23 cellular contexts compared by ENCODE assay signal in the genomic region with DNA sequence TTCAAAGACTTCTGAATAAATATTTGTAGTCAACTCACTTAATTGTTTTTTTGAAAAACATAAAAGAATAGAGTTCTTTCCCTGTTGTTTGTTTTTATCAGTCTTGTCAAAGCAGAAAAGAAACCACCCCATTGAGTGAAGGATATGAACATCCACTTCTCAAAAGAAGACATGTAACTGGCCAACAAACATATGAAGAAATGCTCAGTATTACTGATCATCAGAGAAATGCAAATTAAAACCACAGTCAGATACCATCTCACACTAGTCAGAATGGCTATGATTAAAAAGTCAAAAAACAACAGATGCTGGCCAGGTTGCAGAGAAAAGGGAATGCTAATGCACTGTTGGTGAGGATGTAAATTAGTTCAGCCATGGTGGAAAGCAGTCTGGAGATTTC.
DNase-seq lines count a peak whose midpoint lies in the region; ATAC-seq lines count a peak whose summit lies in the region.
"Had no signal": no experiment of that assay in that cellular context is flagged by ENCODE, and none has a peak within 500 bp of the region (broad histone marks: within the 10 kb centered on the region; RNA-seq: fewer than 3 reads in every experiment).

No MANE protein-coding gene starts in this region.

- H3K9me3 ChIP-seq in T-helper 17 cell (ENCODE audit: control insufficient read depth, low read length, poor library complexity, severe bottlenecking) = no peaks in the 10 kb centered on the region
- H3K9me3 ChIP-seq: esophagus squamous epithelium, MG63, right atrium auricular region, SJSA1 had no signal

- H3K27ac ChIP-seq in caudate nucleus (ENCODE audit: low read depth, low read length) = no peak overlapping the region
- H3K27ac ChIP-seq: C4-2B, dorsolateral prefrontal cortex, esophagus squamous epithelium, right atrium auricular region, SJSA1 had no signal

- peaks cover 3% of the 10 kb centered on the region for H3K27me3 Mint-ChIP-seq in T-helper 17 cell
- H3K27me3 Mint-ChIP-seq: activated naive CD4-positive, alpha-beta T cell treated with anti-CD3 and anti-CD28 coated beads, Interleukin-2, amount 10 ng/mL, durations not matched to agents 7 days and 5 days had no signal

- ATAC-seq in GM18873 (IDR thresholded peaks at IDR 0.05; ENCODE audit: low FRiP score, unreplicated experiment) (peak; percentile 83), HG02610 (IDR thresholded peaks at IDR 0.05; ENCODE audit: unreplicated experiment) (peak; percentile 91), HG03439 (IDR thresholded peaks at IDR 0.05; ENCODE audit: unreplicated experiment) (peak; percentile 76), T-helper 17 cell (no peak), HG03342 (IDR thresholded peaks at IDR 0.05; ENCODE audit: unreplicated experiment) (no peak), HG03095 (IDR thresholded peaks at IDR 0.05; ENCODE audit: unreplicated experiment) (no peak)

- H3K4me3 Mint-ChIP-seq in T-helper 17 cell = no peak overlapping the region
- H3K4me3 Mint-ChIP-seq: activated naive CD4-positive, alpha-beta T cell treated with anti-CD3 and anti-CD28 coated beads, Interleukin-2, amount 10 ng/mL, durations not matched to agents 7 days and 5 days; H9; mesothelial cell of epicardium had no signal

- no peak overlapping the region for H3K27ac Mint-ChIP-seq in T-helper 17 cell
- H3K27ac Mint-ChIP-seq: activated naive CD4-positive, alpha-beta T cell treated with anti-CD3 and anti-CD28 coated beads, Interleukin-2, amount 10 ng/mL, durations not matched to agents 7 days and 5 days; mesothelial cell of epicardium had no signal

- H3K36me3 Mint-ChIP-seq in T-helper 17 cell (ENCODE audit: low read depth) = no peaks in the 10 kb centered on the region
- H3K36me3 Mint-ChIP-seq: activated naive CD4-positive, alpha-beta T cell treated with anti-CD3 and anti-CD28 coated beads, Interleukin-2, amount 10 ng/mL, durations not matched to agents 7 days and 5 days; mesothelial cell of epicardium had no signal

- DNase-seq in T-helper 17 cell (no peak), caudate nucleus (lab: John Stamatoyannopoulos, UW) (no peak)
- DNase-seq: activated CD4-positive, alpha-beta T cell treated with anti-CD3 and anti-CD28 coated beads for 4 hours; activated CD8-positive, alpha-beta memory T cell treated with anti-CD3 and anti-CD28 coated beads, Interleukin-2, amount 50 U/mL, for 48 hours; activated naive CD4-positive, alpha-beta T cell treated with anti-CD3 and anti-CD28 coated beads, Interleukin-2, amount 10 ng/mL, durations not matched to agents 7 days and 5 days; DND-41; dorsolateral prefrontal cortex; esophagus squamous epithelium; H9; MG63; NCI-H2029; NCI-H524 treated with DMSO at 0.1 percent for 48 hours; substantia nigra; T1000 had no signal

- no peaks in the 10 kb centered on the region for H3K4me1 Mint-ChIP-seq in T-helper 17 cell
- H3K4me1 Mint-ChIP-seq: activated naive CD4-positive, alpha-beta T cell treated with anti-CD3 and anti-CD28 coated beads, Interleukin-2, amount 10 ng/mL, durations not matched to agents 7 days and 5 days; mesothelial cell of epicardium had no signal

Comparison
In these comparisons a context has a peak if more than half of its experiments do, and no peak if none do; other contexts are left out.
1. ATAC-seq: peak in GM18873 (single experiment), HG02610 (single experiment) and HG03439 (single experiment); none in T-helper 17 cell (single experiment), HG03342 (single experiment) and HG03095 (single experiment).